ENCODE assay signal across 7 cellular contexts in genomic region chr17:68292689-68293040, GRCh38. TPM values are rescaled to one million over a fixed set of nuclear protein-coding genes. Genes with fewer than 3 reads are reported as not detected.
DNase-seq lines count a peak whose midpoint lies in the region; ATAC-seq and TF ChIP-seq lines count a peak whose summit lies in the region.

No MANE protein-coding gene starts in this region.

- no peaks in the 10 kb centered on the region for H3K36me3 ChIP-seq in esophagus (ENCODE audit: control insufficient read depth in 2 of 2, insufficient read depth in 2 of 2, low read length in 1 of 2)

- WGBS in esophagus, 2 donors = 47 to 51% methylated on average over 9 of the region's 9 CpGs

- H3K27ac ChIP-seq in esophagus (ENCODE audit: low read depth in 2 of 2, low read length in 1 of 2) = peak overlapping the region; percentile 73 to 83

- no peak for DNase-seq in GM12865 (ENCODE audit: low read depth)
- DNase-seq in NCI-H69 (lab: John Stamatoyannopoulos, UW) = peak; percentile 66
- no peak for DNase-seq in retinal pigment epithelial cell (ENCODE audit: low read depth)
- DNase-seq in NOMO-1 treated with DMSO at 0.1 percent for 48 hours (lab: John Stamatoyannopoulos, UW; ENCODE audit: unreplicated experiment) = no peak
- DNase-seq in stimulated activated CD4-positive, alpha-beta T cell treated with anti-CD3 and anti-CD28 coated beads, Interleukin-4, amount 100 ng/mL, for 4 hours = no peak

- H3K4me1 ChIP-seq in esophagus (ENCODE audit: control insufficient read depth in 2 of 2, insufficient read depth in 2 of 2, low read length in 1 of 2) = peaks cover 0 to 8% of the 10 kb centered on the region in 2 donors

- ATAC-seq in HG02852 (IDR thresholded peaks at IDR 0.05; ENCODE audit: unreplicated experiment) = no peak

- TF ChIP-seq CTCF in GM12865 (IDR thresholded peaks at IDR 0.05; ENCODE audit: insufficient read depth, low read depth, low read length, missing control alignments) = no peak
- TF ChIP-seq CTCF in retinal pigment epithelial cell (conservative IDR thresholded peaks at IDR 0.05; ENCODE audit: low read depth, low read length) = no peak

- peak overlapping the region; percentile 84 for H3K4me3 ChIP-seq in GM12865 (ENCODE audit: low read depth, low read length)
- peak overlapping the region in 1 of 2 donors; percentile 75 for H3K4me3 ChIP-seq in esophagus (ENCODE audit: low read depth in 1 of 2, low read length in 2 of 2)
- H3K4me3 ChIP-seq in retinal pigment epithelial cell (ENCODE audit: low read length) = peak overlapping the region; percentile 72

- no peaks in the 10 kb centered on the region for H3K27me3 ChIP-seq in esophagus (ENCODE audit: control insufficient read depth in 1 of 2, insufficient read depth in 2 of 2, low read length in 2 of 2)

- H3K9me3 ChIP-seq in esophagus (ENCODE audit: control insufficient read depth in 2 of 2, insufficient read depth in 1 of 2, low read depth in 1 of 2, low read length in 1 of 2) = no peaks in the 10 kb centered on the region

RNA-seq across cellular contexts. Expression of gene ARSG, which starts 1.4 kb away (rescaled TPM):
- polyA plus RNA-seq in esophagus = 1 to 10 TPM; 2.8 to 3.5 TPM

RNA-seq across cellular contexts. Expression of gene SLC16A6, which starts 1.7 kb away (rescaled TPM):
- polyA plus RNA-seq in esophagus = 1 to 10 TPM; 4.0 to 9.7 TPM

RNA-seq across cellular contexts. Expression of gene AMZ2, which starts 44.8 kb away (rescaled TPM):
- 10 to 100 TPM; 32.2 to 37.7 TPM for polyA plus RNA-seq in esophagus
